28 cellular contexts compared by ENCODE assay signal in the genomic region with DNA sequence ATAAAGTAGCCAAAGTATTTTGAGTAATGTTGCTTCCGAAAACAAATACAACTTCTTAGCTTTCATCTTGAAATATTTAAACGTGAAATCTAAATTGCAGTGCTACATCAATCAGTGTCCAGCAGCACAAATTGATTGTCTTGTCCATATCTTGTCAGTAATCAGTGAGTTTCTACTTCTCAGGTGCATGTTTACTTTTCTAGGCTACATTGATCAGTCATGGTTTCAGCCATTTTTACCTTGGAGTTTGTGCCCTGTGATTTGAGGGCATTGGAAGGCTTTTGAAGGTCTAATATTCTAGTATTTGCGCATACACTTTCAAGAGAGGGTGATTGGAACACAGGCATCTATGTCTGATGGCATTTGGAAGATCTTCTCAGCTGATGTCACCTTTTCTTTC. TPM values are rescaled to one million over a fixed set of nuclear protein-coding genes. Genes with fewer than 3 reads are reported as not detected.
"Had no signal": no experiment of that assay in that cellular context is flagged by ENCODE, and none has a peak within 500 bp of the region (broad histone marks: within the 10 kb centered on the region; RNA-seq: fewer than 3 reads in every experiment).

No MANE protein-coding gene starts in this region.

- H3K27ac ChIP-seq: brain microvascular endothelial cell, esophagus muscularis mucosa, lower lobe of right lung, prostate gland, right atrium auricular region, tibial artery, uterus had no signal

- H3K36me3 ChIP-seq: brain microvascular endothelial cell, esophagus muscularis mucosa, lower lobe of right lung, prostate gland, right atrium auricular region, tibial artery, uterus had no signal

- H3K9me3 ChIP-seq: esophagus muscularis mucosa, lower lobe of right lung, prostate gland, right atrium auricular region, tibial artery, uterus had no signal

- H3K36me3 Mint-ChIP-seq: activated naive CD4-positive, alpha-beta T cell treated with anti-CD3 and anti-CD28 coated beads, Interleukin-2, amount 50 U/mL, for 72 hours; naive thymus-derived CD4-positive, alpha-beta T cell had no signal

- H3K27ac Mint-ChIP-seq: activated naive CD4-positive, alpha-beta T cell treated with anti-CD3 and anti-CD28 coated beads, Interleukin-2, amount 50 U/mL, for 72 hours; activated T-cell treated with anti-CD3 and anti-CD28 coated beads, Interleukin-2, amount 50 U/mL, for 24 hours; activated T-helper 17 cell treated with anti-CD3 and anti-CD28 coated beads, Interleukin-2, amount 50 U/mL, for 72 hours; naive thymus-derived CD4-positive, alpha-beta T cell; stimulated activated naive CD8-positive, alpha-beta T cell treated with anti-CD3 and anti-CD28 coated beads, Interleukin-15, Interleukin-2, amounts not matched to agents 100 ng/mL and 50 ng/mL, for 24 hours had no signal

- H3K4me3 Mint-ChIP-seq: activated T-cell treated with anti-CD3 and anti-CD28 coated beads, Interleukin-2, amount 50 U/mL, for 24 hours; activated T-helper 17 cell treated with anti-CD3 and anti-CD28 coated beads, Interleukin-2, amount 50 U/mL, for 72 hours; naive thymus-derived CD4-positive, alpha-beta T cell; neural crest cell; stimulated activated naive CD8-positive, alpha-beta T cell treated with anti-CD3 and anti-CD28 coated beads, Interleukin-15, Interleukin-2, amounts not matched to agents 100 ng/mL and 50 ng/mL, for 24 hours had no signal

- H3K9me3 Mint-ChIP-seq: activated T-helper 17 cell treated with anti-CD3 and anti-CD28 coated beads, Interleukin-2, amount 50 U/mL, for 72 hours; neural crest cell had no signal

- H3K4me1 ChIP-seq: esophagus muscularis mucosa, lower lobe of right lung, prostate gland, right atrium auricular region, tibial artery, uterus had no signal

- H3K27me3 ChIP-seq: brain microvascular endothelial cell, esophagus muscularis mucosa, right atrium auricular region, tibial artery, uterus had no signal

- H3K4me3 ChIP-seq: esophagus muscularis mucosa, lower lobe of right lung, prostate gland, right atrium auricular region, tibial artery, uterus had no signal

- H3K4me1 Mint-ChIP-seq: activated T-helper 17 cell treated with anti-CD3 and anti-CD28 coated beads, Interleukin-2, amount 50 U/mL, for 72 hours had no signal

- H3K27me3 Mint-ChIP-seq: activated T-cell treated with anti-CD3 and anti-CD28 coated beads, Interleukin-2, amount 50 U/mL, for 24 hours; activated T-helper 17 cell treated with anti-CD3 and anti-CD28 coated beads, Interleukin-2, amount 50 U/mL, for 72 hours; stimulated activated naive CD8-positive, alpha-beta T cell treated with anti-CD3 and anti-CD28 coated beads, Interleukin-15, Interleukin-2, amounts not matched to agents 100 ng/mL and 50 ng/mL, for 24 hours had no signal

- ATAC-seq: activated naive CD4-positive, alpha-beta T cell treated with anti-CD3 and anti-CD28 coated beads, Interleukin-2, amount 50 U/mL, for 72 hours; activated T-helper 17 cell treated with anti-CD3 and anti-CD28 coated beads, Interleukin-2, amount 50 U/mL, for 72 hours; naive thymus-derived CD4-positive, alpha-beta T cell had no signal

- DNase-seq: activated CD8-positive, alpha-beta memory T cell treated with anti-CD3 and anti-CD28 coated beads for 24 hours; activated CD8-positive, alpha-beta memory T cell treated with anti-CD3 and anti-CD28 coated beads, Interleukin-2, amount 50 U/mL, for 4 hours; activated T-cell treated with anti-CD3 and anti-CD28 coated beads, Interleukin-2, amount 50 U/mL, for 24 hours; aorta; brain microvascular endothelial cell; caudate nucleus; dermis blood vessel endothelial cell; effector CD8-positive, alpha-beta T cell; glutamatergic neuron; hypothalamus; lower lobe of right lung; naive thymus-derived CD4-positive, alpha-beta T cell; stimulated activated CD4-positive, alpha-beta T cell treated with anti-CD3 and anti-CD28 coated beads, Interleukin-1b, Interleukin-23, amount 100 ng/mL, for 48 hours; substantia nigra; T-helper 9 cell; tibial artery; uterus had no signal

RNA-seq across cellular contexts. Expression of a gene that starts 12.4 kb away (rescaled TPM):
- total RNA-seq: activated naive CD4-positive, alpha-beta T cell treated with anti-CD3 and anti-CD28 coated beads, Interleukin-2, amount 50 U/mL, for 72 hours; activated T-helper 17 cell treated with anti-CD3 and anti-CD28 coated beads, Interleukin-2, amount 50 U/mL, for 72 hours; dermis blood vessel endothelial cell; endothelial cell of umbilical vein; mesenteric fat pad; naive thymus-derived CD4-positive, alpha-beta T cell; osteocyte; T-helper 1 cell treated with Interleukin-12 subunit alpha and Interleukin-12 subunit beta and Interleukin-4 antibody, amounts not matched to agents 30 ng/mL and 1 ng/mL, for 36 hours had no signal
- polyA plus RNA-seq: aorta; endothelial cell of umbilical vein; naive thymus-derived CD4-positive, alpha-beta T cell had no signal
